In genomic region chr12:58919271-58920101, GRCh38 we compare ENCODE assay signal across 7 cellular contexts. TPM values are rescaled to one million over a fixed set of nuclear protein-coding genes. Genes with fewer than 3 reads are reported as not detected.
DNase-seq lines count a peak whose midpoint lies in the region; ATAC-seq and TF ChIP-seq lines count a peak whose summit lies in the region.

No MANE protein-coding gene starts in this region.

- H3K4me1 ChIP-seq in left ventricle myocardium inferior = peaks cover 65% of the 10 kb centered on the region

- no peak overlapping the region for H3K27ac Mint-ChIP-seq in activated naive CD4-positive, alpha-beta T cell treated with anti-CD3 and anti-CD28 coated beads, Interleukin-2, amount 50 U/mL, for 72 hours

- no peak for TF ChIP-seq CTCF in WI38 (IDR thresholded peaks at IDR 0.05; ENCODE audit: low read depth, low read length)
- no peak for TF ChIP-seq CTCF in left ventricle myocardium inferior (IDR thresholded peaks at IDR 0.05; ENCODE audit: borderline replicate concordance)

- intact Hi-C loops in left ventricle myocardium inferior (cut with micrococcal nuclease) = no loop called here

- no peaks in the 10 kb centered on the region for H3K27me3 ChIP-seq in left ventricle myocardium inferior (ENCODE audit: low read depth)

- peak; percentile 27 for ATAC-seq in GM18867 (IDR thresholded peaks at IDR 0.05; ENCODE audit: unreplicated experiment)
- peak; percentile 37 for ATAC-seq in HG03460 (IDR thresholded peaks at IDR 0.05; ENCODE audit: unreplicated experiment)
- no peak for ATAC-seq in GM18861 (IDR thresholded peaks at IDR 0.05; ENCODE audit: unreplicated experiment)
- ATAC-seq in activated naive CD4-positive, alpha-beta T cell treated with anti-CD3 and anti-CD28 coated beads, Interleukin-2, amount 50 U/mL, for 72 hours = no peak

- DNase-seq in left ventricle myocardium inferior = no peak
- peak; percentile 56 for DNase-seq in renal cortical epithelial cell (ENCODE audit: low read depth)
- no peak for DNase-seq in activated naive CD4-positive, alpha-beta T cell treated with anti-CD3 and anti-CD28 coated beads, Interleukin-2, amount 50 U/mL, for 72 hours (ENCODE audit: low spot score in 2 of 2)

- no peaks in the 10 kb centered on the region for H3K9me3 ChIP-seq in left ventricle myocardium inferior (replicated peaks)

- no peaks in the 10 kb centered on the region for H3K36me3 ChIP-seq in left ventricle myocardium inferior

- H3K27ac ChIP-seq in left ventricle myocardium inferior (replicated peaks) = peak overlapping the region; percentile 90

- H3K4me3 ChIP-seq in WI38 (ENCODE audit: low read depth, low read length) (peak overlapping the region; percentile 97), left ventricle myocardium inferior (peak overlapping the region; percentile 84)

- no peaks in the 10 kb centered on the region for H3K36me3 Mint-ChIP-seq in activated naive CD4-positive, alpha-beta T cell treated with anti-CD3 and anti-CD28 coated beads, Interleukin-2, amount 50 U/mL, for 72 hours

- H3K9me3 Mint-ChIP-seq in activated naive CD4-positive, alpha-beta T cell treated with anti-CD3 and anti-CD28 coated beads, Interleukin-2, amount 50 U/mL, for 72 hours = peaks cover 0 to 5% of the 10 kb centered on the region in 2 donors

RNA-seq across cellular contexts. Expression of gene LRIG3, which starts 0.8 kb away (rescaled TPM):
- total RNA-seq in left ventricle myocardium inferior = 4.5 TPM
- total RNA-seq in renal cortical epithelial cell = 57.4 and 70.8 TPM in 2 replicates
- total RNA-seq in activated naive CD4-positive, alpha-beta T cell treated with anti-CD3 and anti-CD28 coated beads, Interleukin-2, amount 50 U/mL, for 72 hours = not detected

Comparison
In these comparisons a context has a peak if more than half of its experiments do, and no peak if none do; other contexts are left out.
1. ATAC-seq: peak in GM18867 (single experiment) and HG03460 (single experiment); none in GM18861 (single experiment) and activated naive CD4-positive, alpha-beta T cell treated with anti-CD3 and anti-CD28 coated beads, Interleukin-2, amount 50 U/mL, for 72 hours (0 of 2).
2. RNA of gene LRIG3, which starts 0.8 kb away (total RNA-seq): 57.4 to 70.8 TPM in renal cortical epithelial cell; 4.5 TPM in left ventricle myocardium inferior (single experiment) and not detected in activated naive CD4-positive, alpha-beta T cell treated with anti-CD3 and anti-CD28 coated beads, Interleukin-2, amount 50 U/mL, for 72 hours; every median in the first group is over 10 times any median in the second.